ENCODE assay signal across 8 cellular contexts in genomic region chr2:18749912-18750526, GRCh38.
DNase-seq lines count a peak whose midpoint lies in the region; ATAC-seq and TF ChIP-seq lines count a peak whose summit lies in the region.

No MANE protein-coding gene starts in this region.

- H3K27me3 ChIP-seq in mammary epithelial cell (ENCODE audit: insufficient read depth, low read length): no peaks in the 10 kb centered on the region

- no peak overlapping the region for H3K4me3 ChIP-seq in Jurkat, Clone E6-1 (ENCODE audit: low read length)
- H3K4me3 ChIP-seq in mammary epithelial cell (replicated peaks in 1 of 3; ENCODE audit: insufficient read depth in 1 of 3, low read depth in 2 of 3, low read length in 3 of 3): no peak overlapping the region

- in situ Hi-C loops in mammary epithelial cell (cut with MboI; ENCODE audit: low sequenced_read_pairs in 2 of 2): loop anchor here (10.0 kb wide), 2 partner anchors 615 to 1115 kb away; no protein-coding TSS in a partner anchor

- no peaks in the 10 kb centered on the region for H3K79me2 ChIP-seq in mammary epithelial cell (ENCODE audit: insufficient read depth, low read length)

- POLR2A ChIA-PET in RWPE1 (lab: Yijun Ruan, JAX; ENCODE audit: low non-redundant PET): no interaction called here

- H3K4me1 ChIP-seq in mammary epithelial cell (ENCODE audit: insufficient read depth, low read length): peaks cover 9% of the 10 kb centered on the region

- H3K9me3 ChIP-seq in mammary epithelial cell (replicated peaks; ENCODE audit: insufficient read depth, low read length): no peaks in the 10 kb centered on the region

- DNase-seq in EH (ENCODE audit: low read depth) (peak; percentile 68), RWPE1 (ENCODE audit: low spot score) (peak; percentile 20), mammary epithelial cell (peak; percentile 35), left kidney (ENCODE audit: low read depth, low spot score) (peak; percentile 87)
- peak; percentile 15 for DNase-seq in Jurkat, Clone E6-1 (ENCODE audit: low read depth, low spot score)
- peak; percentile 1 to 4 for DNase-seq in stimulated activated CD8-positive, alpha-beta memory T cell treated with anti-CD3 and anti-CD28 coated beads, Interleukin-2, amount 100 ng/mL, for 48 hours (ENCODE audit: low read depth in 2 of 2)

- no peak overlapping the region for H3K9ac ChIP-seq in mammary epithelial cell (ENCODE audit: insufficient read depth, low read length)

- 0% methylated on average over 2 of the region's 2 CpGs for WGBS in mammary epithelial cell (ENCODE audit: low coverage, missing lambda C conversion rate)

- BruUV-seq in mammary epithelial cell (replicated peaks; lab: Mats Ljungman, UMichigan): no TSS peak

- no peak overlapping the region for H3K4me2 ChIP-seq in mammary epithelial cell (ENCODE audit: insufficient read depth, low read depth, low read length)

- H4K20me1 ChIP-seq in mammary epithelial cell (ENCODE audit: insufficient read depth, low read length): no peaks in the 10 kb centered on the region

- dilution Hi-C loops in mammary epithelial cell (cut with HindIII; ENCODE audit: low sequenced_read_pairs): no loop called here

- H3K36me3 ChIP-seq in mammary epithelial cell (ENCODE audit: insufficient read depth, low read length): no peaks in the 10 kb centered on the region

- CTCF ChIA-PET in RWPE1 (lab: Yijun Ruan, JAX) (interaction anchor here (0.6 to 1.5 kb wide), 8 partner anchors 10 to 641 kb away, joined by 3 to 4 read pairs (median 3); no protein-coding TSS in a partner anchor), mammary epithelial cell (lab: Charles Lee; ENCODE audit: low non-redundant PET) (no interaction called here)

- H3K27ac ChIP-seq in RWPE1: no peak overlapping the region
- no peak overlapping the region for H3K27ac ChIP-seq in mammary epithelial cell (ENCODE audit: insufficient read depth, low read depth, low read length)

- peak; percentile 83 for TF ChIP-seq CTCF in RWPE1 (conservative IDR thresholded peaks at IDR 0.05; ENCODE audit: low read depth)
- TF ChIP-seq CTCF in mammary epithelial cell (conservative IDR thresholded peaks at IDR 0.05 in 1 of 2, IDR thresholded peaks at IDR 0.05 in 1 of 2; ENCODE audit: extremely low read depth in 1 of 2, insufficient read depth in 1 of 2, low read depth in 1 of 2, low read length in 2 of 2): peak; percentile 73 to 81

- intact Hi-C loops in mammary epithelial cell (cut with micrococcal nuclease): loop anchor here (1.0 to 5.0 kb wide), 7 partner anchors 134 to 1113 kb away; no protein-coding TSS in a partner anchor

- H2AFZ ChIP-seq in mammary epithelial cell (ENCODE audit: low read depth, low read length): no peak overlapping the region

- no peak for ATAC-seq in GM18520 (IDR thresholded peaks at IDR 0.05; ENCODE audit: unreplicated experiment)
- ATAC-seq in GM19324 (IDR thresholded peaks at IDR 0.05; ENCODE audit: low FRiP score, unreplicated experiment): no peak

Comparison
In these comparisons a context has a peak if more than half of its experiments do, and no peak if none do; other contexts are left out.
1. DNase-seq: peak in every context shown above with its lines; median percentile 87 in left kidney; 68 in EH; 35 in mammary epithelial cell; 20 in RWPE1; 15 in Jurkat, Clone E6-1; 2 in stimulated activated CD8-positive, alpha-beta memory T cell treated with anti-CD3 and anti-CD28 coated beads, Interleukin-2, amount 100 ng/mL, for 48 hours.